Comparison of ENCODE assay signal across 33 cellular contexts in the genomic region with DNA sequence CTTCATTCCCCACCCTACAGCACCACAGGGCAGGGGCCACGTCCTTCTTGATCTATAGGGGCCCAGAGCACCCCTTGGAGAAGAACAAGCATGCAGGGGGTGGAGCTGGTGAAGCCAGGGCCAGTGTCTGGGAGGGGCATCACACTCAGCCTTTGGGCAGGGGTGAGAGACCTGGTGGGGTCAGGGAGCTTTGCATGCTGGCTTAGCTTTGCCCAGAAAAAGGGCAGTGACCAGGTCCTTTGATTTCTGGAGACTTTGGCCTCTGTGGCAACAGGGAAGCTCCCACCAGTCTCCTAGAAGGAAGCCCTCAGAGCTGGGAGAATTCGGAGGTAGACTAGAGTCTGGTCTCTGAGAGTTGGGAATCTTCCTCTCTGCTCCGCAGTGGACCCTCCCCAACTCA. TPM values are rescaled to one million over a fixed set of nuclear protein-coding genes. Genes with fewer than 3 reads are reported as not detected.
"Had no signal": no experiment of that assay in that cellular context is flagged by ENCODE, and none has a peak within 500 bp of the region (broad histone marks: within the 10 kb centered on the region; RNA-seq: fewer than 3 reads in every experiment).

No MANE protein-coding gene starts in this region.

- FAIRE-seq: endometrium, frontal cortex, kidney had no signal

- H3K27ac ChIP-seq: hepatocyte, left ventricle myocardium inferior, lower lobe of right lung, neutrophil, parathyroid adenoma, skin epidermis, spleen, testis, transverse colon, upper lobe of right lung, uterus had no signal

- H3K4me2 ChIP-seq: hepatocyte had no signal

- ATAC-seq: effector memory CD8-positive, alpha-beta T cell; left cardiac atrium; lower lobe of right lung; naive thymus-derived CD8-positive, alpha-beta T cell; right cardiac atrium; stimulated activated memory B cell treated with anti-CD40 and anti-IgM and Interleukin-4, amounts not matched to agents 10 μg/mL and 1 μg/mL and 100 μg/mL, for 72 hours; stimulated activated naive CD8-positive, alpha-beta T cell treated with anti-CD3 and anti-CD28 coated beads, Interleukin-15, Interleukin-2, amounts not matched to agents 100 U/mL and 50 U/mL, for 24 hours; upper lobe of right lung had no signal

- H3K36me3 ChIP-seq: lower lobe of right lung, transverse colon, upper lobe of right lung, uterus had no signal

- H3K4me3 ChIP-seq: hepatocyte, left ventricle myocardium inferior, lower lobe of right lung, skin epidermis, spleen, testis, transverse colon, upper lobe of right lung, uterus had no signal

- H3K27me3 ChIP-seq: hepatocyte, neutrophil, spleen, testis, transverse colon, upper lobe of right lung, uterus had no signal

- H2AFZ ChIP-seq: hepatocyte, parathyroid adenoma had no signal

- H3K9ac ChIP-seq: parathyroid adenoma had no signal

- H3K79me2 ChIP-seq: hepatocyte, parathyroid adenoma had no signal

- DNase-seq: cortex of kidney; effector memory CD8-positive, alpha-beta T cell; erythroblast; head of caudate nucleus; kidney; left cardiac atrium; left ventricle myocardium inferior; lower lobe of right lung; naive thymus-derived CD8-positive, alpha-beta T cell; nephron progenitor cell; spleen; stimulated activated CD4-positive, alpha-beta T cell treated with anti-CD3 and anti-CD28 coated beads, Interleukin-4, amount 100 ng/mL, for 4 hours; stimulated activated naive CD8-positive, alpha-beta T cell treated with anti-CD3 and anti-CD28 coated beads, Interleukin-15, Interleukin-2, amounts not matched to agents 100 U/mL and 50 U/mL, for 24 hours; substantia nigra; testis; transverse colon; upper lobe of right lung; uterus had no signal

- H3K4me1 ChIP-seq: lower lobe of right lung, parathyroid adenoma, spleen, testis, upper lobe of right lung, uterus had no signal

- H3K9me3 ChIP-seq: left ventricle myocardium inferior, lower lobe of right lung, neutrophil, spleen, testis, transverse colon, upper lobe of right lung, uterus had no signal

RNA-seq across cellular contexts. Expression of gene MUSTN1, which starts 5.3 kb away (rescaled TPM):
- total RNA-seq: dermis microvascular lymphatic vessel endothelial cell, fibroblast of villous mesenchyme, frontal cortex, progenitor cell of endocrine pancreas, renal cortical epithelial cell had no signal

RNA-seq across cellular contexts. Expression of gene ITIH3, which starts 34.9 kb away (rescaled TPM):
- total RNA-seq: frontal cortex; glomerular endothelial cell; myocyte; naive thymus-derived CD8-positive, alpha-beta T cell; renal cortical epithelial cell had no signal

RNA-seq across cellular contexts. Expression of gene ITIH1, which starts 52.1 kb away (rescaled TPM):
- total RNA-seq: dermis microvascular lymphatic vessel endothelial cell; fibroblast of villous mesenchyme; frontal cortex; glomerular endothelial cell; left cardiac atrium; left ventricle myocardium inferior; lower lobe of right lung; mesenteric fat pad; myocyte; naive thymus-derived CD8-positive, alpha-beta T cell; renal cortical epithelial cell; right cardiac atrium; transverse colon; upper lobe of right lung had no signal
- polyA plus RNA-seq: naive thymus-derived CD8-positive, alpha-beta T cell had no signal
